In genomic region chr17:356671-357434, GRCh38 we compare ENCODE assay signal across 1 cellular context.
TF ChIP-seq lines count a peak whose summit lies in the region.

No MANE protein-coding gene starts in this region.

TF ChIP-seq in H1, 55 proteins besides CTCF, POLR2A, EP300 and RAD21:
- TF ChIP-seq JUN (IDR thresholded peaks at IDR 0.05; ENCODE audit: low read depth, low read length) (no peak), KDM1A (IDR thresholded peaks at IDR 0.05; ENCODE audit: borderline replicate concordance, low read length) (no peak), CHD1 (IDR thresholded peaks at IDR 0.05; ENCODE audit: low read depth, low read length) (no peak), GTF2F1 (IDR thresholded peaks at IDR 0.05; ENCODE audit: borderline replicate concordance, low read depth, low read length) (no peak), EZH2 (IDR thresholded peaks at IDR 0.05; ENCODE audit: low read depth, low read length, severe bottlenecking) (no peak), GABPA (IDR thresholded peaks at IDR 0.05; ENCODE audit: borderline replicate concordance, insufficient read depth, low read length) (no peak), CHD7 (IDR thresholded peaks at IDR 0.05; ENCODE audit: insufficient replicate concordance, low read length) (no peak), CHD2 (IDR thresholded peaks at IDR 0.05; ENCODE audit: low read length) (no peak), HDAC2 (IDR thresholded peaks at IDR 0.05; ENCODE audit: borderline replicate concordance in 1 of 2, low read depth in 2 of 2, low read length in 2 of 2) (no peak), EGR1 (IDR thresholded peaks at IDR 0.05; ENCODE audit: borderline replicate concordance, low read depth, low read length) (no peak), BCL11A (IDR thresholded peaks at IDR 0.05; ENCODE audit: low read depth in 2 of 2, low read length in 2 of 2) (no peak), RFX5 (IDR thresholded peaks at IDR 0.05; ENCODE audit: borderline replicate concordance, low read depth, low read length) (no peak), CREB1 (IDR thresholded peaks at IDR 0.05) (no peak), CTBP2 (IDR thresholded peaks at IDR 0.05; ENCODE audit: borderline replicate concordance, insufficient read depth, insufficient read length, low read length) (no peak), BACH1 (IDR thresholded peaks at IDR 0.05; ENCODE audit: low read length) (no peak), SIRT6 (IDR thresholded peaks at IDR 0.05; ENCODE audit: low read length) (no peak), FOSL1 (IDR thresholded peaks at IDR 0.05; ENCODE audit: insufficient read depth, low read depth, low read length) (no peak)
TF ChIP-seq in H1: peak in this region for 0.
